In the genomic region with DNA sequence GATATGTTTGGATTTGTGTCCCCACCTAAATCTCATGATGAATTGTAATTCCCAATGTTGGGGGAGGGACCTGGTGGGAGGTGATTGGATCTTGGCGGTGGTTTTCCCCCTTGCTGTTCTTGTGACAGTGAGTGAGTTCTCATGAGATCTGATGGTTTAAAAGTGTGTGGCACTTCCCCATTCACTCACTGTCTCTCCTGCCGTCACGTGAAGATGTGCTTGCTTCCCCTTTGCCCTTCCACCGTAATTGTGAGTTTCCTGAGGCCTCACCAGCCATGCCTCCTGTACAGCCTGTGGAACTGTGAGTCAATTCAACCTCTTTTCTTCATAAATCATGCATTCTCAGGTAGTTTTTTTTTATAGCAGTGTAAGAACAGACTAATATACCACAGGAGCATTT, we compare ENCODE assay signal across 7 cellular contexts.
A peak's percentile ranks its signal among the peaks of the same experiment; 100 is the strongest.
DNase-seq lines count a peak whose midpoint lies in the region; ATAC-seq, FAIRE-seq and TF ChIP-seq lines count a peak whose summit lies in the region.
"Not testable (repeated sequence)": the region's sequence is repeated elsewhere in the genome, so short reads cannot be mapped to it uniquely, and the experiment has no call there.

No MANE protein-coding gene starts in this region.

- not testable (repeated sequence) for H3K27me3 ChIP-seq in GM12878 (replicated peaks in 1 of 2; ENCODE audit: control insufficient read depth in 2 of 2, insufficient read depth in 2 of 2, low read length in 1 of 2)

- TF ChIP-seq POLR2A in GM12878 (IDR thresholded peaks at IDR 0.05; ENCODE audit: low read depth, low read length): not testable (repeated sequence)

- not testable (repeated sequence) for H3K4me3 ChIP-seq in GM12878

- TF ChIP-seq EP300 in GM12878 (IDR thresholded peaks at IDR 0.05; ENCODE audit: borderline replicate concordance in 1 of 2, control insufficient read depth in 1 of 2, low read depth in 2 of 2, low read length in 2 of 2): not testable (repeated sequence)

- H3K9ac ChIP-seq in GM12878 (ENCODE audit: control insufficient read depth, insufficient read depth, low read length): not testable (repeated sequence)

- not testable (repeated sequence) for FAIRE-seq in GM12878 (lab: Jason Lieb, UNC)

- in situ Hi-C loops in SK-MEL-5 (cut with HindIII; ENCODE audit: low pct_unique_long_range_greater_than_20kb, low sequenced_read_pairs); GM12878 (cut with MboI): not testable (repeated sequence)

- RAD21 ChIA-PET in GM12878 (lab: Charles Lee; ENCODE audit: unreplicated experiment): not testable (repeated sequence)

- TF ChIP-seq CTCF in GM12878 (IDR thresholded peaks at IDR 0.05 in 2 of 3, conservative IDR thresholded peaks at IDR 0.05 in 1 of 3; ENCODE audit: control insufficient read depth in 2 of 3, extremely low read depth in 1 of 3, insufficient read depth in 1 of 3, low read depth in 3 of 3, low read length in 3 of 3); endothelial cell (IDR thresholded peaks at IDR 0.05; ENCODE audit: unreplicated experiment); nephron progenitor cell (IDR thresholded peaks at IDR 0.05): not testable (repeated sequence)

- not testable (repeated sequence) for BruUV-seq in GM12878 (replicated peaks; lab: Mats Ljungman, UMichigan)

- SMC1A ChIA-PET in GM12878 (lab: Charles Lee; ENCODE audit: uncharacterized antibody, unreplicated experiment): not testable (repeated sequence)

- DNase-seq in CD1c-positive myeloid dendritic cell (ENCODE audit: extremely low spot score): peak; percentile 22
- peak; percentile 16 to 31 for DNase-seq in Kasumi-1 (lab: John Stamatoyannopoulos, UW)
- DNase-seq in NOMO-1 treated with DMSO at 0.1 percent for 48 hours (lab: John Stamatoyannopoulos, UW; ENCODE audit: unreplicated experiment): peak; percentile 32
- peak; percentile 55 for DNase-seq in SK-MEL-5 (ENCODE audit: low read depth, low spot score)
- DNase-seq in GM12878 (ENCODE audit: low read depth, low spot score); nephron progenitor cell: not testable (repeated sequence)
- peak; percentile 13 for DNase-seq in endothelial cell (ENCODE audit: low spot score)

- not testable (repeated sequence) for H3K4me2 ChIP-seq in GM12878 (ENCODE audit: control insufficient read depth, insufficient read depth)

- peaks cover 33% of the 10 kb centered on the region for H3K4me1 Mint-ChIP-seq in endothelial cell (ENCODE audit: unreplicated experiment)
- peaks cover 39% of the 10 kb centered on the region for H3K4me1 Mint-ChIP-seq in nephron progenitor cell

- CTCF ChIA-PET in GM12878 (lab: Yijun Ruan, JAX): not testable (repeated sequence)

- H3K27ac ChIP-seq in GM12878 (ENCODE audit: control insufficient read depth, insufficient read depth): not testable (repeated sequence)

- H3K4me1 ChIP-seq in GM12878 (ENCODE audit: control insufficient read depth, insufficient read depth, low read length): not testable (repeated sequence)

- not testable (repeated sequence) for H3K9me3 ChIP-seq in GM12878 (replicated peaks; ENCODE audit: control insufficient read depth, insufficient read depth, low read length)

- not testable (repeated sequence) for H3K4me3 Mint-ChIP-seq in endothelial cell (ENCODE audit: unreplicated experiment)
- H3K4me3 Mint-ChIP-seq in nephron progenitor cell: peak overlapping the region; percentile 41

- not testable (repeated sequence) for H3K9me3 Mint-ChIP-seq in endothelial cell (ENCODE audit: unreplicated experiment)
- peaks cover 27% of the 10 kb centered on the region for H3K9me3 Mint-ChIP-seq in nephron progenitor cell

- not testable (repeated sequence) for TF ChIP-seq RAD21 in GM12878 (IDR thresholded peaks at IDR 0.05; ENCODE audit: insufficient read depth, low read depth, low read length)

- not testable (repeated sequence) for H3K79me2 ChIP-seq in GM12878 (ENCODE audit: control insufficient read depth, insufficient read depth, low read length)

- H3K36me3 Mint-ChIP-seq in endothelial cell (ENCODE audit: low read depth, unreplicated experiment): not testable (repeated sequence)
- peaks cover 22% of the 10 kb centered on the region for H3K36me3 Mint-ChIP-seq in nephron progenitor cell (ENCODE audit: low read depth)

- not testable (repeated sequence) for ATAC-seq in GM12878

- H2AFZ ChIP-seq in GM12878 (ENCODE audit: control insufficient read depth, low read depth, low read length): not testable (repeated sequence)

- not testable (repeated sequence) for H4K20me1 ChIP-seq in GM12878 (ENCODE audit: control insufficient read depth, insufficient read depth)

- not testable (repeated sequence) for H3K27me3 Mint-ChIP-seq in endothelial cell (ENCODE audit: unreplicated experiment); nephron progenitor cell (ENCODE audit: low read depth, poor library complexity)

- POLR2A ChIA-PET in GM12878 (lab: Charles Lee): not testable (repeated sequence)

- peak overlapping the region; percentile 96 for H3K27ac Mint-ChIP-seq in endothelial cell (ENCODE audit: unreplicated experiment)
- H3K27ac Mint-ChIP-seq in nephron progenitor cell: peak overlapping the region; percentile 94

- H3K36me3 ChIP-seq in GM12878 (ENCODE audit: control insufficient read depth in 2 of 2, insufficient read depth in 2 of 2, low read length in 1 of 2): not testable (repeated sequence)

- 24% methylated on average over 4 of the region's 4 CpGs for WGBS in GM12878 (ENCODE audit: insufficient coverage, insufficient replicate concordance, low lambda C conversion rate, missing lambda C conversion rate)

- intact Hi-C loops in GM12878 (cut with micrococcal nuclease; ENCODE audit: unreplicated experiment): not testable (repeated sequence)

TF ChIP-seq in GM12878, 131 proteins besides CTCF, POLR2A, EP300 and RAD21:
- TF ChIP-seq SPI1 (IDR thresholded peaks at IDR 0.05; ENCODE audit: borderline replicate concordance, insufficient read depth, low read depth, low read length): 0 out of 2 replicates have a peak, but pooled peaks have one; percentile 10
TF ChIP-seq in GM12878: peak in this region for 1; not testable (repeated sequence) for 130.
